In genomic region chr1:26019641-26020315, GRCh38 we compare ENCODE assay signal across 2 cellular contexts.
TF ChIP-seq lines count a peak whose summit lies in the region.

No MANE protein-coding gene starts in this region.

TF ChIP-seq in GM12878, 131 proteins besides CTCF, POLR2A, EP300 and RAD21:
- TF ChIP-seq ASH2L (IDR thresholded peaks at IDR 0.05; ENCODE audit: borderline replicate concordance, low read depth) (no peak), SPI1 (IDR thresholded peaks at IDR 0.05; ENCODE audit: borderline replicate concordance, insufficient read depth, low read depth, low read length) (peak; percentile 50; the same call in 1 of the 2 replicates), RUNX3 (IDR thresholded peaks at IDR 0.05; ENCODE audit: low read length) (peak; percentile 53; the same call in 1 of the 2 replicates)

TF ChIP-seq in WTC11, 78 proteins besides CTCF, POLR2A, EP300 and RAD21:
- TF ChIP-seq RORB (CRISPR knock-in tag; IDR thresholded peaks at IDR 0.05) (no peak), PRDM15 (CRISPR knock-in tag; IDR thresholded peaks at IDR 0.05) (no peak), SOX15 (CRISPR knock-in tag; IDR thresholded peaks at IDR 0.05) (no peak), FOXP4 (CRISPR knock-in tag; IDR thresholded peaks at IDR 0.05) (no peak), TP53 (CRISPR knock-in tag; IDR thresholded peaks at IDR 0.05) (no peak), MYBL2 (CRISPR knock-in tag; IDR thresholded peaks at IDR 0.05) (no peak), JAZF1 (CRISPR knock-in tag; IDR thresholded peaks at IDR 0.05) (no peak), USF2 (CRISPR knock-in tag; IDR thresholded peaks at IDR 0.05) (no peak), ZNF138 (CRISPR knock-in tag; conservative IDR thresholded peaks at IDR 0.05) (no peak), USF1 (CRISPR knock-in tag; IDR thresholded peaks at IDR 0.05) (no peak), TEAD1 (CRISPR knock-in tag; IDR thresholded peaks at IDR 0.05) (no peak), EMX1 (CRISPR knock-in tag; IDR thresholded peaks at IDR 0.05) (no peak), NFATC4 (CRISPR knock-in tag; IDR thresholded peaks at IDR 0.05) (no peak), IRF2 (CRISPR knock-in tag; IDR thresholded peaks at IDR 0.05; ENCODE audit: borderline replicate concordance, low read depth) (no peak), MXD4 (CRISPR knock-in tag; IDR thresholded peaks at IDR 0.05; ENCODE audit: borderline replicate concordance) (no peak), ETV6 (CRISPR knock-in tag; IDR thresholded peaks at IDR 0.05) (no peak), CREM (CRISPR knock-in tag; IDR thresholded peaks at IDR 0.05) (no peak)
- TF ChIP-seq, protein P1, sequence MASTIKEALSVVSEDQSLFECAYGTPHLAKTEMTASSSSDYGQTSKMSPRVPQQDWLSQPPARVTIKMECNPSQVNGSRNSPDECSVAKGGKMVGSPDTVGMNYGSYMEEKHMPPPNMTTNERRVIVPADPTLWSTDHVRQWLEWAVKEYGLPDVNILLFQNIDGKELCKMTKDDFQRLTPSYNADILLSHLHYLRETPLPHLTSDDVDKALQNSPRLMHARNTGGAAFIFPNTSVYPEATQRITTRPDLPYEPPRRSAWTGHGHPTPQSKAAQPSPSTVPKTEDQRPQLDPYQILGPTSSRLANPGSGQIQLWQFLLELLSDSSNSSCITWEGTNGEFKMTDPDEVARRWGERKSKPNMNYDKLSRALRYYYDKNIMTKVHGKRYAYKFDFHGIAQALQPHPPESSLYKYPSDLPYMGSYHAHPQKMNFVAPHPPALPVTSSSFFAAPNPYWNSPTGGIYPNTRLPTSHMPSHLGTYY (CRISPR knock-in tag; IDR thresholded peaks at IDR 0.05): no peak
- TF ChIP-seq, protein P2, sequence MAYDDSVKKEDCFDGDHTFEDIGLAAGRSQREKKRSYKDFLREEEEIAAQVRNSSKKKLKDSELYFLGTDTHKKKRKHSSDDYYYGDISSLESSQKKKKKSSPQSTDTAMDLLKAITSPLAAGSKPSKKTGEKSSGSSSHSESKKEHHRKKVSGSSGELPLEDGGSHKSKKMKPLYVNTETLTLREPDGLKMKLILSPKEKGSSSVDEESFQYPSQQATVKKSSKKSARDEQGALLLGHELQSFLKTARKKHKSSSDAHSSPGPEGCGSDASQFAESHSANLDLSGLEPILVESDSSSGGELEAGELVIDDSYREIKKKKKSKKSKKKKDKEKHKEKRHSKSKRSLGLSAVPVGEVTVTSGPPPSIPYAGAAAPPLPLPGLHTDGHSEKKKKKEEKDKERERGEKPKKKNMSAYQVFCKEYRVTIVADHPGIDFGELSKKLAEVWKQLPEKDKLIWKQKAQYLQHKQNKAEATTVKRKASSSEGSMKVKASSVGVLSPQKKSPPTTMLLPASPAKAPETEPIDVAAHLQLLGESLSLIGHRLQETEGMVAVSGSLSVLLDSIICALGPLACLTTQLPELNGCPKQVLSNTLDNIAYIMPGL (CRISPR knock-in tag; IDR thresholded peaks at IDR 0.05): no peak
- TF ChIP-seq, protein P3, sequence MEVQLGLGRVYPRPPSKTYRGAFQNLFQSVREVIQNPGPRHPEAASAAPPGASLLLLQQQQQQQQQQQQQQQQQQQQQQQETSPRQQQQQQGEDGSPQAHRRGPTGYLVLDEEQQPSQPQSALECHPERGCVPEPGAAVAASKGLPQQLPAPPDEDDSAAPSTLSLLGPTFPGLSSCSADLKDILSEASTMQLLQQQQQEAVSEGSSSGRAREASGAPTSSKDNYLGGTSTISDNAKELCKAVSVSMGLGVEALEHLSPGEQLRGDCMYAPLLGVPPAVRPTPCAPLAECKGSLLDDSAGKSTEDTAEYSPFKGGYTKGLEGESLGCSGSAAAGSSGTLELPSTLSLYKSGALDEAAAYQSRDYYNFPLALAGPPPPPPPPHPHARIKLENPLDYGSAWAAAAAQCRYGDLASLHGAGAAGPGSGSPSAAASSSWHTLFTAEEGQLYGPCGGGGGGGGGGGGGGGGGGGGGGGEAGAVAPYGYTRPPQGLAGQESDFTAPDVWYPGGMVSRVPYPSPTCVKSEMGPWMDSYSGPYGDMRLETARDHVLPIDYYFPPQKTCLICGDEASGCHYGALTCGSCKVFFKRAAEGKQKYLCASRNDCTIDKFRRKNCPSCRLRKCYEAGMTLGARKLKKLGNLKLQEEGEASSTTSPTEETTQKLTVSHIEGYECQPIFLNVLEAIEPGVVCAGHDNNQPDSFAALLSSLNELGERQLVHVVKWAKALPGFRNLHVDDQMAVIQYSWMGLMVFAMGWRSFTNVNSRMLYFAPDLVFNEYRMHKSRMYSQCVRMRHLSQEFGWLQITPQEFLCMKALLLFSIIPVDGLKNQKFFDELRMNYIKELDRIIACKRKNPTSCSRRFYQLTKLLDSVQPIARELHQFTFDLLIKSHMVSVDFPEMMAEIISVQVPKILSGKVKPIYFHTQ (CRISPR knock-in tag; IDR thresholded peaks at IDR 0.05): no peak
